In genomic region chr1:16961297-16962124, GRCh38 we compare ENCODE assay signal across 7 cellular contexts. TPM values are rescaled to one million over a fixed set of nuclear protein-coding genes. Genes with fewer than 3 reads are reported as not detected.
DNase-seq lines count a peak whose midpoint lies in the region; TF ChIP-seq lines count a peak whose summit lies in the region.

No MANE protein-coding gene starts in this region.

- peaks cover 2% of the 10 kb centered on the region for H3K27me3 Mint-ChIP-seq in glutamatergic neuron (ENCODE audit: unreplicated experiment)

- H3K4me3 Mint-ChIP-seq in glutamatergic neuron (ENCODE audit: unreplicated experiment) = peak overlapping the region; percentile 63

- no peak for TF ChIP-seq CTCF in WI38 (IDR thresholded peaks at IDR 0.05; ENCODE audit: low read depth, low read length)
- no peak for TF ChIP-seq CTCF in glutamatergic neuron (IDR thresholded peaks at IDR 0.05; ENCODE audit: partially characterized antibody, unreplicated experiment)
- TF ChIP-seq CTCF in spleen (IDR thresholded peaks at IDR 0.05 in 8 of 11, conservative IDR thresholded peaks at IDR 0.05 in 3 of 11) = no peak

- 83 to 90% (median 88%) methylated on average over 12 of the region's 12 CpGs for WGBS in spleen, 5 donors

- H3K27ac Mint-ChIP-seq in glutamatergic neuron (ENCODE audit: unreplicated experiment) = no peak overlapping the region

- H3K36me3 ChIP-seq in H7 (replicated peaks; ENCODE audit: control insufficient read depth, insufficient read depth, low read length) (peaks cover 10% of the 10 kb centered on the region), spleen (peaks cover 0 to 35% (median 10%) of the 10 kb centered on the region in 6 donors)

- peak overlapping the region in 3 of 8 donors; percentile 44 to 60 (median 59) for H3K27ac ChIP-seq in spleen

- DNase-seq in H7 (no peak), glutamatergic neuron (no peak), spleen (no peak), NCI-H1417 treated with DMSO at 0.1 percent for 48 hours (lab: John Stamatoyannopoulos, UW) (no peak), RPMI8226 (no peak), DMS 273 (lab: John Stamatoyannopoulos, UW; ENCODE audit: unreplicated experiment) (no peak)

- no peaks in the 10 kb centered on the region for H3K4me1 Mint-ChIP-seq in glutamatergic neuron (ENCODE audit: low read depth, unreplicated experiment)

- H3K27me3 ChIP-seq in H7 (ENCODE audit: control insufficient read depth, insufficient read depth, low read length) = no peaks in the 10 kb centered on the region
- no peaks in the 10 kb centered on the region for H3K27me3 ChIP-seq in spleen (replicated peaks in 1 of 7)

- H3K9me3 Mint-ChIP-seq in glutamatergic neuron (ENCODE audit: unreplicated experiment) = no peaks in the 10 kb centered on the region

- H3K9me3 ChIP-seq in spleen = no peaks in the 10 kb centered on the region

- H3K4me3 ChIP-seq in H7 (ENCODE audit: insufficient read depth, low read depth, low read length) = peak overlapping the region; percentile 34; the same call in 1 of the 2 replicates
- H3K4me3 ChIP-seq in WI38 (ENCODE audit: low read depth, low read length) = peak overlapping the region; percentile 37
- H3K4me3 ChIP-seq in spleen = peak overlapping the region in 7 of 8 donors; percentile 30 to 75 (median 40)

- intact Hi-C loops in spleen (cut with DNase I; ENCODE audit: low total_unique reads) = no loop called here

- TF ChIP-seq POLR2A in spleen (IDR thresholded peaks at IDR 0.05) = no peak

- peaks cover 3 to 19% (median 16%) of the 10 kb centered on the region in 6 donors for H3K4me1 ChIP-seq in spleen

- no peaks in the 10 kb centered on the region for H3K36me3 Mint-ChIP-seq in glutamatergic neuron (ENCODE audit: unreplicated experiment)

RNA-seq across cellular contexts. Expression of gene MFAP2, which starts 18.9 kb away (rescaled TPM):
- total RNA-seq in H7 (2014; rRNA removed; shearing (Covaris generic)) = 176 and 202 TPM in 2 replicates
- total RNA-seq in glutamatergic neuron (ENCODE audit: unreplicated experiment) (2.1 TPM), spleen (1 to 10 TPM in 3 of 7 donors, under 1 TPM in 1, not detected in 3; 0.77 to 2.7 (median 1.5) TPM)
- 1 to 10 TPM in 2 of 3 donors, under 1 TPM in 1; 0.87 to 3.9 (median 1.2) TPM for polyA plus RNA-seq in spleen

RNA-seq across cellular contexts. Expression of gene CROCC, which starts 39.8 kb away (rescaled TPM):
- total RNA-seq in H7 (2014; rRNA removed; shearing (Covaris generic)) = 59.5 and 92.3 TPM in 2 replicates
- 50.9 TPM for total RNA-seq in glutamatergic neuron (ENCODE audit: unreplicated experiment)
- 10 to 100 TPM; 19.0 to 41.9 (median 31.0) TPM for total RNA-seq in spleen
- 10 to 100 TPM; 14.5 to 55.4 (median 27.5) TPM for polyA plus RNA-seq in spleen

RNA-seq across cellular contexts. Expression of gene ATP13A2, which starts 50.2 kb away (rescaled TPM):
- 128 and 162 TPM in 2 replicates for total RNA-seq in H7 (2014; rRNA removed; shearing (Covaris generic))
- 65.0 TPM for total RNA-seq in glutamatergic neuron (ENCODE audit: unreplicated experiment)
- 10 to 100 TPM; 45.4 to 83.9 (median 69.5) TPM for total RNA-seq in spleen
- polyA plus RNA-seq in spleen = 10 to 100 TPM; 13.7 to 27.1 (median 18.9) TPM

Comparison
In these comparisons a context has a peak if more than half of its experiments do, and no peak if none do; other contexts are left out.
1. RNA of gene MFAP2, which starts 18.9 kb away (total RNA-seq): 176 to 202 TPM in H7; 2.1 TPM in glutamatergic neuron (single experiment) and 0.77 to 2.7 TPM in spleen; every median in the first group is over 10 times any median in the second.
2. Peak in every context shown above with its lines, with median percentiles within 50 percentile points of each other: H3K4me3 ChIP-seq.